In genomic region chr11:122097419-122098001, GRCh38 we compare ENCODE assay signal across 10 cellular contexts. TPM values are rescaled to one million over a fixed set of nuclear protein-coding genes. Genes with fewer than 3 reads are reported as not detected.
DNase-seq lines count a peak whose midpoint lies in the region; FAIRE-seq lines count a peak whose summit lies in the region.
"Had no signal": no experiment of that assay in that cellular context is flagged by ENCODE, and none has a peak within 500 bp of the region (broad histone marks: within the 10 kb centered on the region; RNA-seq: fewer than 3 reads in every experiment).

No MANE protein-coding gene starts in this region.

- H3K27ac ChIP-seq in HUES6 (ENCODE audit: low read depth, low read length) (peak overlapping the region; percentile 27; the same call in 1 of the 2 replicates), stomach smooth muscle (ENCODE audit: low read length) (peak overlapping the region; percentile 92), small intestine (ENCODE audit: low read depth in 1 of 2, low read length in 1 of 2) (no peak overlapping the region)

- peaks cover 18% of the 10 kb centered on the region for H3K27me3 ChIP-seq in HUES6 (ENCODE audit: control insufficient read depth, insufficient read depth, low read length)
- H3K27me3 ChIP-seq in adipocyte (replicated peaks; ENCODE audit: control insufficient read depth, insufficient read depth, low read length) = no peaks in the 10 kb centered on the region
- H3K27me3 ChIP-seq in stomach smooth muscle (ENCODE audit: control insufficient read depth in 1 of 2, insufficient read depth in 2 of 2, low read length in 2 of 2) = no peaks in the 10 kb centered on the region
- peaks cover 0 to 2% of the 10 kb centered on the region in 2 donors for H3K27me3 ChIP-seq in small intestine (ENCODE audit: control insufficient read depth in 2 of 2, insufficient read depth in 2 of 2, low read length in 2 of 2)

- no peak for FAIRE-seq in small intestine (lab: Jason Lieb, UNC)

- H3K4me1 ChIP-seq in HUES6 (ENCODE audit: control insufficient read depth, insufficient read depth, low read length) (peaks cover 23% of the 10 kb centered on the region), adipocyte (ENCODE audit: control insufficient read depth, insufficient read depth, low read length) (peaks cover 36% of the 10 kb centered on the region), stomach smooth muscle (ENCODE audit: control insufficient read depth, insufficient read depth, low read length) (peaks cover 15% of the 10 kb centered on the region), small intestine (ENCODE audit: control insufficient read depth in 2 of 2, insufficient read depth in 1 of 2, low read depth in 1 of 2, low read length in 1 of 2) (no peaks in the 10 kb centered on the region)

- DNase-seq in adipocyte (ENCODE audit: low read depth) (peak; percentile 72), iris pigment epithelial cell (ENCODE audit: low read depth) (peak; percentile 75), NCI-H2029 treated with DMSO at 0.1 percent for 48 hours (lab: John Stamatoyannopoulos, UW) (no peak), small intestine (no peak), NCI-H82 (lab: John Stamatoyannopoulos, UW) (no peak)
- DNase-seq in central memory CD4-positive, alpha-beta T cell = no peak
- DNase-seq: activated naive CD4-positive, alpha-beta T cell; SW 1271 had no signal

- 53 to 58% (median 53%) methylated on average over 11 of the region's 11 CpGs for WGBS in small intestine, 3 donors

- peak overlapping the region; percentile 11; the same call in 1 of the 2 replicates for H3K4me3 ChIP-seq in HUES6 (ENCODE audit: low read depth, low read length)
- peak overlapping the region; percentile 97 for H3K4me3 ChIP-seq in adipocyte (ENCODE audit: low read length)
- peak overlapping the region; percentile 64 to 91 for H3K4me3 ChIP-seq in stomach smooth muscle (ENCODE audit: low read length in 2 of 2)
- no peak overlapping the region for H3K4me3 ChIP-seq in small intestine (ENCODE audit: low read depth in 1 of 2, low read length in 2 of 2)

- H3K9ac ChIP-seq in HUES6 (ENCODE audit: low read length) = no peak overlapping the region
- peak overlapping the region; percentile 99 for H3K9ac ChIP-seq in adipocyte (ENCODE audit: low read length)
- peak overlapping the region; percentile 77 to 84 for H3K9ac ChIP-seq in stomach smooth muscle (ENCODE audit: low read length in 2 of 2)

- H3K9me3 ChIP-seq in HUES6 (ENCODE audit: control insufficient read depth, insufficient read depth, low read depth, low read length) (no peaks in the 10 kb centered on the region), adipocyte (ENCODE audit: control insufficient read depth, low read length) (no peaks in the 10 kb centered on the region), stomach smooth muscle (ENCODE audit: control insufficient read depth in 2 of 2, low read length in 2 of 2) (no peaks in the 10 kb centered on the region), small intestine (ENCODE audit: control insufficient read depth, low read depth) (no peaks in the 10 kb centered on the region)

- H3K36me3 ChIP-seq in HUES6 (ENCODE audit: control insufficient read depth, insufficient read depth, low read length) = no peaks in the 10 kb centered on the region
- peaks cover 16% of the 10 kb centered on the region for H3K36me3 ChIP-seq in adipocyte (ENCODE audit: control insufficient read depth, insufficient read depth, low read length, severe bottlenecking)
- H3K36me3 ChIP-seq in stomach smooth muscle (ENCODE audit: control insufficient read depth in 2 of 2, insufficient read depth in 2 of 2, low read length in 2 of 2) = no peaks in the 10 kb centered on the region
- H3K36me3 ChIP-seq in small intestine (ENCODE audit: control insufficient read depth in 2 of 2, insufficient read depth in 2 of 2, low read length in 2 of 2) = no peaks in the 10 kb centered on the region

RNA-seq across cellular contexts. Expression of gene BLID, which starts 18.5 kb away (rescaled TPM):
- not detected for polyA plus RNA-seq in small intestine

Comparison
In these comparisons a context has a peak if more than half of its experiments do, and no peak if none do; other contexts are left out.
1. H3K27ac ChIP-seq: peak in HUES6 (single experiment) and stomach smooth muscle (single experiment); none in small intestine (0 of 2).
2. H3K4me3 ChIP-seq: peak in HUES6 (single experiment), adipocyte (single experiment) and stomach smooth muscle (2 of 2); none in small intestine (0 of 2).
3. DNase-seq: peak in adipocyte (single experiment) and iris pigment epithelial cell (single experiment); none in NCI-H2029 treated with DMSO at 0.1 percent for 48 hours (single experiment), central memory CD4-positive, alpha-beta T cell (single experiment), small intestine (single experiment) and NCI-H82 (single experiment).